In the genomic region with DNA sequence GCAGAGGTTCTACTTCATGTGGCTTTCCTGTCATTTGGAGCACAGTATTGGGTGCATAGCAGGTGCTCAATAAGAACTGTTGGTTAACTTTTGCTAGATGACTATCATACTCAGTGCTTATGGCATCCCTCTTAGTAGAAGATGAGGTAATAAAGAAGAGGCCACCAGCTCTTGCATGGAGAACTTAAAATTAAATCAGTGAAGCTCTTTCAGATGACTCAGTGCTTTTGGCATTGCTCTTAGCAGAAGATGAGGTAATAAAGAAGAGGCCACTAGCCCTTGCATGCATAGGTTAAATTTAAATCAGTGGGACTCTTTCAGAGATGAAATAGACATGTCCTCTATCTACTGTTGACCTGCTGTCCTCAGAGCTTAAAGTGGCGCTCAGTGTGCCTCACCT, we compare ENCODE assay signal across 13 cellular contexts.
DNase-seq lines count a peak whose midpoint lies in the region; ATAC-seq and TF ChIP-seq lines count a peak whose summit lies in the region.
"Had no signal": no experiment of that assay in that cellular context is flagged by ENCODE, and none has a peak within 500 bp of the region (broad histone marks: within the 10 kb centered on the region; RNA-seq: fewer than 3 reads in every experiment).

No MANE protein-coding gene starts in this region.

- H3K4me3 ChIP-seq in right atrium auricular region, result no peak overlapping the region
- no peak overlapping the region for H3K4me3 ChIP-seq in SK-N-MC
- no peak overlapping the region for H3K4me3 ChIP-seq in fibroblast of pulmonary artery (replicated peaks; ENCODE audit: low read depth, low read length)
- H3K4me3 ChIP-seq: A549, body of pancreas, smooth muscle cell, transverse colon had no signal

- H3K36me3 ChIP-seq in right atrium auricular region (no peaks in the 10 kb centered on the region), SK-N-MC (ENCODE audit: insufficient read depth, low read length) (no peaks in the 10 kb centered on the region)
- H3K36me3 ChIP-seq: transverse colon had no signal

- DNase-seq in Right ventricle myocardium inferior (ENCODE audit: missing footprints), result no peak
- DNase-seq in right atrium auricular region (ENCODE audit: low spot score), result no peak
- DNase-seq in SK-N-MC (ENCODE audit: low read depth, low spot score), result no peak
- DNase-seq in fibroblast of pulmonary artery (ENCODE audit: low read depth), result peak; percentile 84
- peak; percentile 72 for DNase-seq in stromal cell of bone marrow (ENCODE audit: low read depth)
- DNase-seq in stimulated activated CD4-positive, alpha-beta T cell treated with anti-CD3 and anti-CD28 coated beads, Interleukin-1b, Interleukin-23, amount 100 ng/mL, for 48 hours, result no peak
- DNase-seq: body of pancreas, islet precursor cell, transverse colon had no signal

- TF ChIP-seq CTCF in right atrium auricular region (IDR thresholded peaks at IDR 0.05) (no peak), fibroblast of pulmonary artery (IDR thresholded peaks at IDR 0.05; ENCODE audit: low read length, missing control alignments) (no peak)

- H3K4me1 ChIP-seq in right atrium auricular region, result peaks cover 0 to 9% of the 10 kb centered on the region in 2 donors
- H3K4me1 ChIP-seq: body of pancreas had no signal

- no peak overlapping the region for H3K9ac ChIP-seq in SK-N-MC (ENCODE audit: insufficient read length)

- ATAC-seq in Right ventricle myocardium inferior, result peak; percentile 40
- ATAC-seq in GM19452 (IDR thresholded peaks at IDR 0.05; ENCODE audit: unreplicated experiment), result no peak
- no peak for ATAC-seq in HG03045 (IDR thresholded peaks at IDR 0.05; ENCODE audit: unreplicated experiment)
- ATAC-seq: A549, body of pancreas had no signal

- H3K27ac ChIP-seq in right atrium auricular region, result no peak overlapping the region
- peak overlapping the region; percentile 25; the same call in 1 of the 2 replicates for H3K27ac ChIP-seq in SK-N-MC
- H3K27ac ChIP-seq: A549, body of pancreas, transverse colon had no signal

- H3K9me3 ChIP-seq in right atrium auricular region (no peaks in the 10 kb centered on the region), SK-N-MC (ENCODE audit: low read depth, low read length) (no peaks in the 10 kb centered on the region)
- H3K9me3 ChIP-seq: A549, body of pancreas, transverse colon had no signal

- intact Hi-C loops in Right ventricle myocardium inferior (cut with DNase I), result no loop called here

- no peaks in the 10 kb centered on the region for H3K27me3 ChIP-seq in right atrium auricular region
- H3K27me3 ChIP-seq: body of pancreas, transverse colon had no signal

Comparison
In these comparisons a context has a peak if more than half of its experiments do, and no peak if none do; other contexts are left out.
1. DNase-seq: peak in fibroblast of pulmonary artery (single experiment) and stromal cell of bone marrow (single experiment); none in Right ventricle myocardium inferior (single experiment), right atrium auricular region (single experiment), SK-N-MC (single experiment) and stimulated activated CD4-positive, alpha-beta T cell treated with anti-CD3 and anti-CD28 coated beads, Interleukin-1b, Interleukin-23, amount 100 ng/mL, for 48 hours (single experiment).